ENCODE assay signal across 8 cellular contexts in genomic region chr17:67221062-67221998, GRCh38. TPM values are rescaled to one million over a fixed set of nuclear protein-coding genes. Genes with fewer than 3 reads are reported as not detected.
DNase-seq lines count a peak whose midpoint lies in the region; ATAC-seq and TF ChIP-seq lines count a peak whose summit lies in the region.

No MANE protein-coding gene starts in this region.

- H3K27me3 Mint-ChIP-seq in T-helper 17 cell, result no peaks in the 10 kb centered on the region

- H3K27ac Mint-ChIP-seq in T-helper 17 cell, result no peak overlapping the region

- H3K36me3 Mint-ChIP-seq in T-helper 17 cell (ENCODE audit: low read depth), result peaks cover 4% of the 10 kb centered on the region

- H3K4me3 ChIP-seq in fibroblast of villous mesenchyme (ENCODE audit: low read depth, low read length) (no peak overlapping the region), psoas muscle (no peak overlapping the region), vagina (no peak overlapping the region)

- peak overlapping the region; percentile 31 for H3K4me3 Mint-ChIP-seq in T-helper 17 cell

- H3K4me1 Mint-ChIP-seq in T-helper 17 cell, result peaks cover 34% of the 10 kb centered on the region

- H3K36me3 ChIP-seq in psoas muscle (ENCODE audit: insufficient read depth in 1 of 2, low read depth in 1 of 2), result peaks cover 0 to 23% of the 10 kb centered on the region in 2 donors
- H3K36me3 ChIP-seq in vagina, result peaks cover 0 to 10% of the 10 kb centered on the region in 2 donors

- peak; percentile 43 for DNase-seq in EL
- DNase-seq in T-helper 17 cell, result peak in 1 of 3 donors; percentile 17
- DNase-seq in fibroblast of villous mesenchyme (ENCODE audit: low read depth), result peak; percentile 41
- no peak for DNase-seq in psoas muscle
- DNase-seq in vagina (ENCODE audit: extremely low spot score in 2 of 2), result no peak

- intact Hi-C loops in psoas muscle (cut with DNase I) (loop anchor here (1.0 to 10.0 kb wide), 3 partner anchors 57 to 73 kb away; no protein-coding TSS in a partner anchor), vagina (cut with DNase I) (no loop called here)

- TF ChIP-seq CTCF in fibroblast of villous mesenchyme (IDR thresholded peaks at IDR 0.05; ENCODE audit: insufficient read depth, low read depth, low read length), result peak; percentile 36
- peak; percentile 64 for TF ChIP-seq CTCF in psoas muscle (IDR thresholded peaks at IDR 0.05)
- peak in 1 of 3 experiments; percentile 10 for TF ChIP-seq CTCF in vagina (IDR thresholded peaks at IDR 0.05)

- peak; percentile 53 for TF ChIP-seq RAD21 in Ishikawa (IDR thresholded peaks at IDR 0.05; ENCODE audit: low read depth)

- H3K4me1 ChIP-seq in psoas muscle, result peaks cover 28% of the 10 kb centered on the region
- H3K4me1 ChIP-seq in vagina, result peaks cover 18% of the 10 kb centered on the region

- WGBS in psoas muscle, 3 donors, result 76 to 91% (median 81%) methylated on average over 5 of the region's 5 CpGs

- no peak for TF ChIP-seq POLR2A in vagina (IDR thresholded peaks at IDR 0.05)

- H3K27ac ChIP-seq in psoas muscle (no peak overlapping the region), vagina (no peak overlapping the region)

- H3K27me3 ChIP-seq in psoas muscle (ENCODE audit: insufficient read depth in 3 of 3, low read length in 2 of 3), result no peaks in the 10 kb centered on the region
- H3K27me3 ChIP-seq in vagina, result no peaks in the 10 kb centered on the region

- no peaks in the 10 kb centered on the region for H3K9me3 ChIP-seq in T-helper 17 cell (ENCODE audit: control insufficient read depth, low read length, poor library complexity, severe bottlenecking)
- no peaks in the 10 kb centered on the region for H3K9me3 ChIP-seq in psoas muscle
- H3K9me3 ChIP-seq in vagina, result no peaks in the 10 kb centered on the region

- TF ChIP-seq EP300 in Ishikawa (IDR thresholded peaks at IDR 0.05; ENCODE audit: borderline replicate concordance), result no peak

- ATAC-seq in T-helper 17 cell (peak; percentile 85), psoas muscle (peak in 3 of 4 donors; percentile 64 to 86 (median 67)), HG03175 (IDR thresholded peaks at IDR 0.05; ENCODE audit: unreplicated experiment) (no peak), GM19035 (IDR thresholded peaks at IDR 0.05; ENCODE audit: unreplicated experiment) (no peak)

TF ChIP-seq in Ishikawa, 13 proteins besides CTCF, POLR2A, EP300 and RAD21:
- TF ChIP-seq TEAD4 (IDR thresholded peaks at IDR 0.05) (no peak), CEBPB (IDR thresholded peaks at IDR 0.05) (no peak), USF1 (IDR thresholded peaks at IDR 0.05) (no peak), REST (IDR thresholded peaks at IDR 0.05; ENCODE audit: low read depth) (no peak), MAX (IDR thresholded peaks at IDR 0.05) (no peak), TCF12 (IDR thresholded peaks at IDR 0.05; ENCODE audit: low read depth) (no peak), CREB1 (IDR thresholded peaks at IDR 0.05; ENCODE audit: low read depth) (no peak), FOXM1 (IDR thresholded peaks at IDR 0.05; ENCODE audit: borderline replicate concordance, low read depth) (no peak), TAF1 (IDR thresholded peaks at IDR 0.05; ENCODE audit: low read depth) (no peak), YY1 (IDR thresholded peaks at IDR 0.05; ENCODE audit: low read depth) (no peak), ZBTB7A (IDR thresholded peaks at IDR 0.05; ENCODE audit: low read depth) (no peak), EGR1 (IDR thresholded peaks at IDR 0.05) (no peak), NFIC (IDR thresholded peaks at IDR 0.05) (no peak)

RNA-seq across cellular contexts. Expression of gene HELZ, which starts 23.7 kb away (rescaled TPM):
- total RNA-seq in T-helper 17 cell, result 100 to 1,000 TPM; 124 to 164 TPM
- 53.1 and 89.8 TPM in 2 replicates for total RNA-seq in fibroblast of villous mesenchyme
- 10 to 100 TPM; 30.8 to 55.7 (median 39.8) TPM for total RNA-seq in psoas muscle
- 10 to 100 TPM in 1 of 3 donors, 1 to 10 TPM in 2; 1.8 to 11.0 (median 3.1) TPM for polyA plus RNA-seq in psoas muscle
- total RNA-seq in vagina, result 31.4 TPM

Comparison
In these comparisons a context has a peak if more than half of its experiments do, and no peak if none do; other contexts are left out.
1. DNase-seq: peak in EL (single experiment) and fibroblast of villous mesenchyme (single experiment); none in psoas muscle (0 of 2) and vagina (0 of 2).
2. ATAC-seq: peak in T-helper 17 cell (single experiment) and psoas muscle (3 of 4); none in HG03175 (single experiment) and GM19035 (single experiment).